Comparison of ENCODE assay signal across 23 cellular contexts in genomic region chr11:115627071-115627470, GRCh38.
"Had no signal": no experiment of that assay in that cellular context is flagged by ENCODE, and none has a peak within 500 bp of the region (broad histone marks: within the 10 kb centered on the region; RNA-seq: fewer than 3 reads in every experiment).

No MANE protein-coding gene starts in this region.

- H3K9me3 Mint-ChIP-seq: memory B cell, mesothelial cell of epicardium had no signal

- H3K27me3 ChIP-seq: hepatocyte had no signal

- H3K27ac Mint-ChIP-seq: immature natural killer cell; memory B cell; mesothelial cell of epicardium; naive B cell; naive thymus-derived CD4-positive, alpha-beta T cell had no signal

- DNase-seq: hippocampal formation; hypothalamus; immature natural killer cell; islet precursor cell; kidney; kidney glomerular epithelial cell; left cardiac atrium; left colon; left lung; left ventricle myocardium inferior; left ventricle myocardium superior; lower lobe of right lung; mesendoderm; midbrain; mucosa of descending colon; naive B cell; naive thymus-derived CD4-positive, alpha-beta T cell had no signal

- H3K9me3 ChIP-seq: left lung, left ventricle myocardium inferior, lower lobe of right lung, mucosa of descending colon had no signal

- H3K4me2 ChIP-seq: hepatocyte had no signal

- ATAC-seq: left cardiac atrium; left colon; left lung; left ventricle myocardium superior; lower lobe of right lung; mucosa of descending colon; naive thymus-derived CD4-positive, alpha-beta T cell had no signal

- H3K79me2 ChIP-seq: hepatocyte had no signal

- H2AFZ ChIP-seq: hepatocyte had no signal

- H3K36me3 ChIP-seq: left lung, left ventricle myocardium inferior, lower lobe of right lung had no signal

- FAIRE-seq: islet of Langerhans, keratinocyte, kidney had no signal

- H3K4me1 Mint-ChIP-seq: immature natural killer cell; memory B cell; naive B cell; naive thymus-derived CD4-positive, alpha-beta T cell had no signal

- H3K4me1 ChIP-seq: left lung had no signal

- H3K4me3 ChIP-seq: hepatocyte, left lung, left ventricle myocardium inferior, lower lobe of right lung, lung, mucosa of descending colon had no signal

- H3K36me3 Mint-ChIP-seq: immature natural killer cell; memory B cell; mesothelial cell of epicardium; naive B cell; naive thymus-derived CD4-positive, alpha-beta T cell had no signal

- H3K4me3 Mint-ChIP-seq: immature natural killer cell; memory B cell; mesothelial cell of epicardium; naive B cell; naive thymus-derived CD4-positive, alpha-beta T cell had no signal

- H3K27ac ChIP-seq: hepatocyte, left lung, left ventricle myocardium inferior, lower lobe of right lung had no signal
